In the genomic region with DNA sequence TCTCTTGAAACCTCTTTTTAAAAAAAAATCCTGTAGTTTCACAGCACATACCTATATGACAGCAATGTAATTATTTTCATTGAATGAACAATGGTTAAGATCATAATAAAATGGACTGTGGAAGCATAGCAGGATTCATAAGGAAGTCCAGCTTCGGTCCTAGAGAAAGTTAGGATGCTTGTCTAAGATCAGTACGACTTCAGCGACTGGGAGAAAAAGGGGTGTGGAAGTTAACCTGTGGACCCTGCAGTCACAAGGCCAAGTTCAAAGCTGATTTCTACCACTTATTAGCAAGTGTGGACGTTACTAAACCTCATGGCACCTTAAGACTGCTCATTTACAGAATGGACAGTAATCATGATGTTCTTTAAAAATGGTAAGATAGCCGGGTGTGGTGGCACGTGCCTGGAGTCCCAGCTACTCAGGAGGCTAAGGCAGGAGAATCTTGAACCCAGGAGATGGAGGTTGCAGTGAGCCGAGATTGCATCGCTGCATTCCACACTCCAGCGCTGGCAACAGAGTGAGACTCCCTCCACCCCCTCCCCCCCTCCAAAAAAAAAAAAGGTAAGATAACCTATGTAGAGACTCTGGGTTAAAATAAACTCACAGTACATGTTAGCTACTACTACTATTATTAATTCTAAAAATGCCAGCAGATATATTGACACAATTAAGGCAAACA, we compare ENCODE assay signal across 13 cellular contexts.
DNase-seq lines count a peak whose midpoint lies in the region; ATAC-seq and TF ChIP-seq lines count a peak whose summit lies in the region.
"Had no signal": no experiment of that assay in that cellular context is flagged by ENCODE, and none has a peak within 500 bp of the region (broad histone marks: within the 10 kb centered on the region; RNA-seq: fewer than 3 reads in every experiment).

No MANE protein-coding gene starts in this region.

- H3K56ac ChIP-seq in H9 (ENCODE audit: insufficient read length, low read depth, low read length), result no peak overlapping the region

- CTCF ChIA-PET in Calu3 (lab: Charles Lee), result interaction anchor here (0.6 to 1.0 kb wide), 3 partner anchors 51 to 483 kb away, joined by 4 to 16 read pairs (median 4); no protein-coding TSS in a partner anchor
- CTCF ChIA-PET in naive thymus-derived CD4-positive, alpha-beta T cell (lab: Charles Lee), result no interaction called here

- H2AK5ac ChIP-seq in H9 (ENCODE audit: insufficient read length, low read length), result no peak overlapping the region

- no peak overlapping the region for H4K8ac ChIP-seq in H9 (replicated peaks; ENCODE audit: insufficient read length, low read depth, low read length)

- H2BK120ac ChIP-seq in H9 (ENCODE audit: low read depth, low read length, poor library complexity, severe bottlenecking), result no peak overlapping the region

- no peak for ATAC-seq in naive thymus-derived CD4-positive, alpha-beta T cell
- no peak for ATAC-seq in HG03280 (IDR thresholded peaks at IDR 0.05; ENCODE audit: unreplicated experiment)
- ATAC-seq: stimulated activated memory B cell treated with anti-CD40 and anti-IgM and Interleukin-4, amounts not matched to agents 10 μg/mL and 1 μg/mL and 100 μg/mL, for 72 hours had no signal

- no peaks in the 10 kb centered on the region for H3K79me1 ChIP-seq in H9 (ENCODE audit: insufficient read depth, low read depth, low read length, poor library complexity, severe bottlenecking)

- no peak overlapping the region for H2BK15ac ChIP-seq in H9 (ENCODE audit: low read depth, low read length)

- no CpG with 5 or more reads among the region's 9 CpGs for WGBS in H9 (ENCODE audit: extremely low coverage, insufficient read length, low lambda C conversion rate)

- H4K20me1 ChIP-seq in Loucy (ENCODE audit: insufficient read depth, low read length, poor library complexity, severe bottlenecking) (no peaks in the 10 kb centered on the region), H9 (ENCODE audit: control insufficient read depth, insufficient read depth, insufficient read length) (no peaks in the 10 kb centered on the region)

- peaks cover 9% of the 10 kb centered on the region; the same call in 1 of the 2 replicates for H3K79me2 ChIP-seq in Loucy (ENCODE audit: insufficient read depth, low read length)
- no peaks in the 10 kb centered on the region for H3K79me2 ChIP-seq in H9 (ENCODE audit: insufficient read depth, low read length)

- H2BK20ac ChIP-seq in H9 (ENCODE audit: low read depth, low read length, poor library complexity, severe bottlenecking), result no peak overlapping the region

- H3K4me3 ChIP-seq in Loucy (ENCODE audit: low read length, poor library complexity, severe bottlenecking), result peak overlapping the region; percentile 82
- no peak overlapping the region for H3K4me3 ChIP-seq in naive thymus-derived CD4-positive, alpha-beta T cell (ENCODE audit: low read length)

- BruUV-seq in Calu3 (replicated peaks; lab: Mats Ljungman, UMichigan), result no TSS peak

- H3K4me1 ChIP-seq in Loucy (ENCODE audit: insufficient read depth, low read length, poor library complexity, severe bottlenecking) (peaks cover 42% of the 10 kb centered on the region), H9 (ENCODE audit: insufficient read depth, low read length) (no peaks in the 10 kb centered on the region)
- no peaks in the 10 kb centered on the region for H3K4me1 ChIP-seq in naive thymus-derived CD4-positive, alpha-beta T cell (ENCODE audit: control insufficient read depth in 2 of 2, insufficient read depth in 2 of 2, low read length in 2 of 2)

- no peaks in the 10 kb centered on the region for H3K9me3 ChIP-seq in Loucy (ENCODE audit: insufficient read depth, low read depth, low read length)
- H3K9me3 ChIP-seq in naive thymus-derived CD4-positive, alpha-beta T cell (ENCODE audit: control insufficient read depth in 2 of 3, low read length in 3 of 3), result no peaks in the 10 kb centered on the region
- no peaks in the 10 kb centered on the region for H3K9me3 ChIP-seq in H9 (ENCODE audit: control insufficient read depth, low read depth, low read length)

- H3K27me3 Mint-ChIP-seq in Calu3 (ENCODE audit: unreplicated experiment) (peaks cover 73% of the 10 kb centered on the region), nephron progenitor cell (ENCODE audit: low read depth, poor library complexity) (peaks cover 3% of the 10 kb centered on the region), H9 (ENCODE audit: low read depth) (peaks cover 44% of the 10 kb centered on the region)
- peaks cover 38 to 60% (median 60%) of the 10 kb centered on the region in 5 donors for H3K27me3 Mint-ChIP-seq in naive thymus-derived CD4-positive, alpha-beta T cell

- H3K27ac Mint-ChIP-seq in Calu3 (ENCODE audit: unreplicated experiment), result no peak overlapping the region
- H3K27ac Mint-ChIP-seq in nephron progenitor cell, result no peak overlapping the region
- H3K27ac Mint-ChIP-seq in naive thymus-derived CD4-positive, alpha-beta T cell, result no peak overlapping the region
- no peak overlapping the region for H3K27ac Mint-ChIP-seq in H9
- H3K27ac Mint-ChIP-seq: activated CD4-positive, alpha-beta memory T cell treated with anti-CD3 and anti-CD28 coated beads, Interleukin-2, amount 10 ng/mL, durations not matched to agents 7 days and 5 days; activated naive CD4-positive, alpha-beta T cell treated with anti-CD3 and anti-CD28 coated beads, Interleukin-2, amount 50 U/mL, for 24 hours; IgD-negative memory B cell; memory B cell; stimulated activated memory B cell treated with anti-CD40 and anti-IgM and Interleukin-4, amounts not matched to agents 10 μg/mL and 1 μg/mL and 100 μg/mL, for 72 hours had no signal

- no peak overlapping the region for H4K5ac ChIP-seq in H9 (ENCODE audit: insufficient read length, low read depth, low read length)

- DNase-seq in Calu3 (no peak), ecto neural progenitor cell (ENCODE audit: low spot score) (peak; percentile 28), nephron progenitor cell (no peak), H9 (no peak)
- DNase-seq in naive thymus-derived CD4-positive, alpha-beta T cell, result no peak
- DNase-seq: activated CD4-positive, alpha-beta memory T cell treated with anti-CD3 and anti-CD28 coated beads, Interleukin-2, amount 10 ng/mL, durations not matched to agents 7 days and 5 days; stimulated activated CD4-positive, alpha-beta T cell treated with anti-CD3 and anti-CD28 coated beads, Interleukin-4, amount 100 ng/mL, for 1 hour had no signal

- no peaks in the 10 kb centered on the region for H3K23me2 ChIP-seq in H9 (ENCODE audit: insufficient read length, low read depth, low read length, poor library complexity, severe bottlenecking)

- H2BK12ac ChIP-seq in H9 (ENCODE audit: insufficient read length, low read depth, low read length), result no peak overlapping the region

- peak overlapping the region; percentile 81 for H3K4me2 ChIP-seq in Loucy (ENCODE audit: low read depth, low read length, poor library complexity, severe bottlenecking)
- H3K4me2 ChIP-seq in H9 (ENCODE audit: insufficient read depth, insufficient read length, low read length), result no peak overlapping the region

- H3K36me3 ChIP-seq in Loucy (ENCODE audit: insufficient read depth, low read length), result no peaks in the 10 kb centered on the region
- no peaks in the 10 kb centered on the region for H3K36me3 ChIP-seq in naive thymus-derived CD4-positive, alpha-beta T cell (ENCODE audit: control insufficient read depth in 2 of 3, insufficient read depth in 3 of 3, low read length in 3 of 3)

- POLR2A ChIA-PET in naive thymus-derived CD4-positive, alpha-beta T cell (lab: Charles Lee), result no interaction called here

- H3K9me2 ChIP-seq in Loucy (replicated peaks; ENCODE audit: low read depth, low read length), result no peaks in the 10 kb centered on the region

- H3K14ac ChIP-seq in H9 (ENCODE audit: insufficient read depth, low read length), result no peak overlapping the region

- peaks cover 3% of the 10 kb centered on the region; the same call in 1 of the 2 replicates for H3F3A ChIP-seq in Loucy (ENCODE audit: low read depth)

- H3K9me3 Mint-ChIP-seq in Calu3 (ENCODE audit: low read depth, unreplicated experiment) (no peaks in the 10 kb centered on the region), nephron progenitor cell (no peaks in the 10 kb centered on the region), H9 (no peaks in the 10 kb centered on the region)
- no peaks in the 10 kb centered on the region for H3K9me3 Mint-ChIP-seq in naive thymus-derived CD4-positive, alpha-beta T cell
- H3K9me3 Mint-ChIP-seq: activated CD4-positive, alpha-beta memory T cell treated with anti-CD3 and anti-CD28 coated beads, Interleukin-2, amount 10 ng/mL, durations not matched to agents 7 days and 5 days; activated naive CD4-positive, alpha-beta T cell treated with anti-CD3 and anti-CD28 coated beads, Interleukin-2, amount 50 U/mL, for 24 hours; IgD-negative memory B cell; memory B cell; stimulated activated memory B cell treated with anti-CD40 and anti-IgM and Interleukin-4, amounts not matched to agents 10 μg/mL and 1 μg/mL and 100 μg/mL, for 72 hours had no signal

- H3K9ac ChIP-seq in Loucy (ENCODE audit: low read depth, low read length, poor library complexity, severe bottlenecking) (peak overlapping the region; percentile 69), H9 (ENCODE audit: extremely low read depth, insufficient read length, low read length) (no peak overlapping the region)

- TF ChIP-seq CTCF in Calu3 (IDR thresholded peaks at IDR 0.05; ENCODE audit: unreplicated experiment) (no peak), Loucy (conservative IDR thresholded peaks at IDR 0.05; ENCODE audit: low read length) (no peak), nephron progenitor cell (IDR thresholded peaks at IDR 0.05) (no peak), H9 (conservative IDR thresholded peaks at IDR 0.05) (no peak)

- no peak overlapping the region for H2BK5ac ChIP-seq in H9 (ENCODE audit: insufficient read length, low read length)

- H3K27me3 ChIP-seq in Loucy (ENCODE audit: insufficient read depth, low read length, poor library complexity, severe bottlenecking), result no peaks in the 10 kb centered on the region
- no peaks in the 10 kb centered on the region for H3K27me3 ChIP-seq in naive thymus-derived CD4-positive, alpha-beta T cell (ENCODE audit: control insufficient read depth in 2 of 2, insufficient read depth in 2 of 2, low read length in 2 of 2)
- peaks cover 6% of the 10 kb centered on the region; the same call in 1 of the 2 replicates for H3K27me3 ChIP-seq in H9 (ENCODE audit: insufficient read depth, low read length)

- intact Hi-C loops in Calu3 (cut with micrococcal nuclease; ENCODE audit: unreplicated experiment), result no loop called here
- intact Hi-C loops in naive thymus-derived CD4-positive, alpha-beta T cell (cut with micrococcal nuclease), result no loop called here

- no peak overlapping the region for H4K91ac ChIP-seq in H9 (ENCODE audit: insufficient read length, low read depth, low read length)

- H3T11ph ChIP-seq in H9 (ENCODE audit: low read length), result no peak overlapping the region

- no peak overlapping the region for H3K4ac ChIP-seq in H9 (ENCODE audit: low read depth, low read length)

- H2AFZ ChIP-seq in Loucy (ENCODE audit: low read length) (peak overlapping the region; percentile 97), H9 (ENCODE audit: low read length) (no peak overlapping the region)

- H3K4me3 Mint-ChIP-seq in Calu3 (ENCODE audit: low read depth, unreplicated experiment), result peak overlapping the region; percentile 69
- peak overlapping the region; percentile 92 for H3K4me3 Mint-ChIP-seq in nephron progenitor cell
- H3K4me3 Mint-ChIP-seq in naive thymus-derived CD4-positive, alpha-beta T cell, result peak overlapping the region in 3 of 10 donors; percentile 55 to 79 (median 76)
- H3K4me3 Mint-ChIP-seq in H9, result no peak overlapping the region; a peak in 2 of 5 replicates

- H3K4me1 Mint-ChIP-seq in Calu3 (ENCODE audit: low read depth, unreplicated experiment), result peaks cover 9% of the 10 kb centered on the region
- peaks cover 44% of the 10 kb centered on the region for H3K4me1 Mint-ChIP-seq in nephron progenitor cell
- peaks cover 6 to 16% (median 9%) of the 10 kb centered on the region in 7 donors for H3K4me1 Mint-ChIP-seq in naive thymus-derived CD4-positive, alpha-beta T cell
- H3K4me1 Mint-ChIP-seq in H9, result peaks cover 34 to 37% of the 10 kb centered on the region in 2 experiments

- no peak overlapping the region for H3K27ac ChIP-seq in naive thymus-derived CD4-positive, alpha-beta T cell (ENCODE audit: low read depth, low read length)
- H3K27ac ChIP-seq in H9 (ENCODE audit: insufficient read length, low read depth, low read length), result no peak overlapping the region

- H3K23ac ChIP-seq in H9 (ENCODE audit: insufficient read length, low read depth, low read length), result no peak overlapping the region

- H3K36me3 Mint-ChIP-seq in Calu3 (ENCODE audit: insufficient read depth, unreplicated experiment), result no peaks in the 10 kb centered on the region
- H3K36me3 Mint-ChIP-seq in nephron progenitor cell (ENCODE audit: low read depth), result no peaks in the 10 kb centered on the region
- H3K36me3 Mint-ChIP-seq in naive thymus-derived CD4-positive, alpha-beta T cell, result no peaks in the 10 kb centered on the region
- H3K36me3 Mint-ChIP-seq in H9 (ENCODE audit: insufficient read depth in 1 of 3, low read depth in 3 of 3), result no peaks in the 10 kb centered on the region
- H3K36me3 Mint-ChIP-seq: activated naive CD4-positive, alpha-beta T cell treated with anti-CD3 and anti-CD28 coated beads, Interleukin-2, amount 50 U/mL, for 24 hours; IgD-negative memory B cell; memory B cell; stimulated activated memory B cell treated with anti-CD40 and anti-IgM and Interleukin-4, amounts not matched to agents 10 μg/mL and 1 μg/mL and 100 μg/mL, for 72 hours had no signal

- no peak overlapping the region for H3K18ac ChIP-seq in H9 (ENCODE audit: insufficient read length, low read depth, low read length)

Comparison
In these comparisons a context has a peak if more than half of its experiments do, and no peak if none do; other contexts are left out.
1. H3K4me3 Mint-ChIP-seq: peak in Calu3 (single experiment) and nephron progenitor cell (single experiment); none in H9 (0 of 2).